In genomic region chr5:159987031-159987674, GRCh38 we compare ENCODE assay signal across 8 cellular contexts. TPM values are rescaled to one million over a fixed set of nuclear protein-coding genes. Genes with fewer than 3 reads are reported as not detected.
A peak's percentile ranks its signal among the peaks of the same experiment; 100 is the strongest.
DNase-seq lines count a peak whose midpoint lies in the region; ATAC-seq and TF ChIP-seq lines count a peak whose summit lies in the region.

No MANE protein-coding gene starts in this region.

- 0 to 10% methylated on average over 6 to 14 of the region's 50 CpGs for WGBS in esophagus squamous epithelium, 2 donors

- TF ChIP-seq CTCF in OCI-LY7 (conservative IDR thresholded peaks at IDR 0.05; ENCODE audit: low read length) = peak; percentile 75
- TF ChIP-seq CTCF in esophagus squamous epithelium (IDR thresholded peaks at IDR 0.05) = peak; percentile 62 to 86 (median 76)

- peak overlapping the region; percentile 45; the same call in 1 of the 2 replicates for H2AFZ ChIP-seq in OCI-LY7 (ENCODE audit: low read length)

- in situ Hi-C loops in Caki2 (cut with HindIII; ENCODE audit: low pct_unique_long_range_greater_than_20kb, low sequenced_read_pairs) = no loop called here

- DNase-seq in Caki2 (ENCODE audit: low read depth) (peak; percentile 33), HuH-7 (ENCODE audit: low spot score) (peak; percentile 84), OCI-LY7 (ENCODE audit: low spot score) (peak; percentile 65), esophagus squamous epithelium (lab: John Stamatoyannopoulos, UW) (peak; percentile 15), myocyte (ENCODE audit: low read depth) (peak; percentile 68)
- DNase-seq in activated T-cell treated with anti-CD3 and anti-CD28 coated beads, Interleukin-2, amount 50 U/mL, for 1 hour = peak; percentile 79
- peak; percentile 47 for DNase-seq in stimulated activated CD8-positive, alpha-beta memory T cell treated with anti-CD3 and anti-CD28 coated beads, Interleukin-7, amount 100 ng/mL, for 24 hours (ENCODE audit: low read depth)

- no peaks in the 10 kb centered on the region for H4K20me1 ChIP-seq in OCI-LY7 (ENCODE audit: insufficient read depth, low read length)

- H3K9me3 ChIP-seq in OCI-LY7 (ENCODE audit: low read length) = no peaks in the 10 kb centered on the region
- H3K9me3 ChIP-seq in esophagus squamous epithelium = no peaks in the 10 kb centered on the region

- ATAC-seq in GM21515 (IDR thresholded peaks at IDR 0.05; ENCODE audit: unreplicated experiment) = peak; percentile 95

- peak overlapping the region; percentile 40 for H3K4me3 ChIP-seq in OCI-LY7 (ENCODE audit: low read depth, low read length, poor library complexity, severe bottlenecking)
- H3K4me3 ChIP-seq in esophagus squamous epithelium = peak overlapping the region; percentile 22 to 67 (median 36)

- CTCF ChIA-PET in OCI-LY7 (lab: Charles Lee; ENCODE audit: unreplicated experiment) = interaction anchor here (0.9 to 1.2 kb wide), 2 partner anchors 542 to 830 kb away, joined by 3 read pairs; no protein-coding TSS in a partner anchor

- peak overlapping the region; percentile 68 for H3K4me2 ChIP-seq in OCI-LY7 (ENCODE audit: low read length)

- no peak for TF ChIP-seq POLR2A in esophagus squamous epithelium (IDR thresholded peaks at IDR 0.05)

- H3K4me1 ChIP-seq in OCI-LY7 (ENCODE audit: insufficient read depth, low read length, poor library complexity, severe bottlenecking) (no peaks in the 10 kb centered on the region), esophagus squamous epithelium (peaks cover 0 to 12% (median 6%) of the 10 kb centered on the region in 3 donors)

- peaks cover 0 to 56% (median 2%) of the 10 kb centered on the region in 4 donors for H3K27me3 ChIP-seq in esophagus squamous epithelium

- H3K36me3 ChIP-seq in OCI-LY7 (ENCODE audit: insufficient read depth, low read length) (no peaks in the 10 kb centered on the region), esophagus squamous epithelium (no peaks in the 10 kb centered on the region)

- POLR2A ChIA-PET in OCI-LY7 (lab: Charles Lee) = interaction anchor here (0.6 to 1.2 kb wide), 3 partner anchors 10 to 269 kb away, joined by 3 to 7 read pairs (median 3); no protein-coding TSS in a partner anchor

- no TSS peak for BruUV-seq in OCI-LY7 (replicated peaks; lab: Mats Ljungman, UMichigan)

- H3K27ac ChIP-seq in OCI-LY7 (ENCODE audit: low read depth, low read length, poor library complexity, severe bottlenecking) = no peak overlapping the region
- no peak overlapping the region for H3K27ac ChIP-seq in esophagus squamous epithelium

- H3K9me2 ChIP-seq in OCI-LY7 (ENCODE audit: insufficient read depth, low read length) = no peaks in the 10 kb centered on the region

- H3K79me2 ChIP-seq in OCI-LY7 (ENCODE audit: insufficient read depth, low read depth, low read length) = no peaks in the 10 kb centered on the region

- intact Hi-C loops in OCI-LY7 (cut with micrococcal nuclease; ENCODE audit: unreplicated experiment) (loop anchor here (5.0 kb wide), 2 partner anchors 545 to 700 kb away; no protein-coding TSS in a partner anchor), esophagus squamous epithelium (cut with DNase I) (loop anchor here (10.0 kb wide), 2 partner anchors 462 to 542 kb away; no protein-coding TSS in a partner anchor)

RNA-seq across cellular contexts. Expression of gene TTC1, which starts 21.8 kb away (rescaled TPM):
- total RNA-seq in Caki2 (2014; rRNA removed; shearing (Covaris generic); ENCODE audit: low replicate concordance) = 30.5 and 39.1 TPM in 2 replicates
- total RNA-seq in OCI-LY7 (2014; rRNA removed; shearing (Covaris generic)) = 32.6 and 47.2 TPM in 2 replicates
- total RNA-seq in OCI-LY7 (2022) (35.1 TPM in 2 replicates), esophagus squamous epithelium (10 to 100 TPM; 18.3 to 38.3 (median 33.5) TPM), myocyte (71.2 and 72.0 TPM in 2 replicates)
- polyA plus RNA-seq in myocyte (2012) = 64.3 TPM

Comparison
In these comparisons a context has a peak if more than half of its experiments do, and no peak if none do; other contexts are left out.
1. DNase-seq: peak in every context shown above with its lines; median percentile 84 in HuH-7; 79 in activated T-cell treated with anti-CD3 and anti-CD28 coated beads, Interleukin-2, amount 50 U/mL, for 1 hour; 68 in myocyte; 65 in OCI-LY7; 47 in stimulated activated CD8-positive, alpha-beta memory T cell treated with anti-CD3 and anti-CD28 coated beads, Interleukin-7, amount 100 ng/mL, for 24 hours; 33 in Caki2; 15 in esophagus squamous epithelium.